ENCODE assay signal across 20 cellular contexts in the genomic region with DNA sequence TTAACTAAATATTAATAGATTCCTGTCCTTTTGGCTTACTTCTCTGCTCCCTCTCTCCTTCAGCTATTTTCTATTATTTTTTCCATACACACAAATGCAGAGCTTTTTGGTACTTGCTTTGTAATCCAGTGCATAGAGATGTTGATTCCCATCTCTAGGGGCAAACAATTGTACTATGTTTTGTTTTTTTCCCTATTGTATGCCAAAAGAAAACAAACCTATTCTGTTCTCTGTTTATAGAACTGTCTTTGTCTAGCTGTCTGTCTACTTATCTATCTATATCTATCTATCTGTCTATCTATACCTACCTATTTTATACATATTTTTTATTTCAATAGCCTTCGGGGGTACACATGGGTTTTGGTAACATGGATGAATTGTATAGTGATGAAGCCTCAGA.
A peak's percentile ranks its signal among the peaks of the same experiment; 100 is the strongest.
DNase-seq lines count a peak whose midpoint lies in the region; ATAC-seq, FAIRE-seq and TF ChIP-seq lines count a peak whose summit lies in the region.
"Had no signal": no experiment of that assay in that cellular context is flagged by ENCODE, and none has a peak within 500 bp of the region (broad histone marks: within the 10 kb centered on the region; RNA-seq: fewer than 3 reads in every experiment).

No MANE protein-coding gene starts in this region.

- WGBS in HepG2 (ENCODE audit: low lambda C conversion rate), result 3% methylated on average over 1 of the region's 1 CpG
- 91% methylated on average over 1 of the region's 1 CpG for WGBS in smooth muscle cell (ENCODE audit: low lambda C conversion rate)

- TF ChIP-seq CTCF in dorsolateral prefrontal cortex (IDR thresholded peaks at IDR 0.05 in 54 of 56, conservative IDR thresholded peaks at IDR 0.05 in 2 of 56; ENCODE audit: low read depth in 1 of 56, partially characterized antibody in 56 of 56), result peak in 1 of 56 donors; percentile 3
- TF ChIP-seq CTCF in HepG2 (CRISPR knock-in tag; IDR thresholded peaks at IDR 0.05), result no peak
- no peak for TF ChIP-seq CTCF in smooth muscle cell (IDR thresholded peaks at IDR 0.05; ENCODE audit: borderline replicate concordance, insufficient read depth, poor library complexity, severe bottlenecking)

- no peaks in the 10 kb centered on the region for H3K27me3 ChIP-seq in dorsolateral prefrontal cortex
- H3K27me3 ChIP-seq in layer of hippocampus (ENCODE audit: control insufficient read depth, insufficient read depth, low read length), result no peaks in the 10 kb centered on the region
- peaks cover 0 to 6% of the 10 kb centered on the region in 2 experiments; a peak in 1 of 5 replicates for H3K27me3 ChIP-seq in HepG2 (ENCODE audit: control insufficient read depth in 1 of 2, insufficient read depth in 2 of 2, low read length in 2 of 2)
- no peaks in the 10 kb centered on the region for H3K27me3 ChIP-seq in smooth muscle cell (ENCODE audit: low read depth)
- H3K27me3 ChIP-seq: BLaER1 had no signal

- no peaks in the 10 kb centered on the region for H3F3A ChIP-seq in smooth muscle cell (ENCODE audit: low read depth)

- H3K4me3 ChIP-seq in dorsolateral prefrontal cortex (peak overlapping the region in 4 of 59 donors; percentile 2 to 25 (median 7)), HepG2 (replicated peaks in 1 of 3; ENCODE audit: insufficient read depth in 1 of 3, low read depth in 2 of 3, low read length in 3 of 3) (no peak overlapping the region), smooth muscle cell (no peak overlapping the region)
- H3K4me3 ChIP-seq: A549, BLaER1, GM23248, HAP-1 had no signal

- intact Hi-C loops in dorsolateral prefrontal cortex (cut with DNase I) (loop anchor here (1.0 to 5.0 kb wide), 4 partner anchors 34 to 122 kb away; partner anchors contain the start of gene LIFR (in 2 of the 2)), HepG2 (cut with micrococcal nuclease; ENCODE audit: unreplicated experiment) (no loop called here)

- H2AFZ ChIP-seq in HepG2 (ENCODE audit: low read length) (no peak overlapping the region), smooth muscle cell (ENCODE audit: low read depth) (no peak overlapping the region)
- H2AFZ ChIP-seq: GM23248 had no signal

- no peaks in the 10 kb centered on the region for H3K79me2 ChIP-seq in HepG2 (ENCODE audit: insufficient read depth, low read length)
- H3K79me2 ChIP-seq in smooth muscle cell (ENCODE audit: low read depth), result no peaks in the 10 kb centered on the region

- TF ChIP-seq EP300 in HepG2 (IDR thresholded peaks at IDR 0.05; ENCODE audit: low read depth in 2 of 2, low read length in 2 of 2) (no peak), HepG2 (CRISPR knock-in tag; IDR thresholded peaks at IDR 0.05; ENCODE audit: borderline replicate concordance) (no peak)

- H3K27ac ChIP-seq in dorsolateral prefrontal cortex (peak overlapping the region; percentile 12 to 99 (median 94)), layer of hippocampus (ENCODE audit: low read depth, low read length) (peak overlapping the region; percentile 96), HepG2 (ENCODE audit: extremely low read length, insufficient read depth, low read length) (no peak overlapping the region), smooth muscle cell (ENCODE audit: low read depth) (no peak overlapping the region)
- H3K27ac ChIP-seq: 22Rv1, A549, BLaER1, GM23248, HL-60 had no signal

- no peak for ATAC-seq in HepG2
- ATAC-seq in HG03159 (IDR thresholded peaks at IDR 0.05; ENCODE audit: unreplicated experiment), result no peak
- no peak for ATAC-seq in HG02870 (IDR thresholded peaks at IDR 0.05; ENCODE audit: unreplicated experiment)
- ATAC-seq: A549; CD8-positive, alpha-beta T cell had no signal

- H3K9me3 ChIP-seq in HepG2 (ENCODE audit: low read length) (no peaks in the 10 kb centered on the region), smooth muscle cell (replicated peaks; ENCODE audit: low read depth) (no peaks in the 10 kb centered on the region)
- H3K9me3 ChIP-seq: A549, HAP-1 had no signal

- no peak overlapping the region for H3K9ac ChIP-seq in HepG2 (ENCODE audit: insufficient read depth, low read depth, low read length)
- H3K9ac ChIP-seq in smooth muscle cell (ENCODE audit: low read depth), result no peak overlapping the region
- H3K9ac ChIP-seq: BLaER1, GM23248 had no signal

- BruUV-seq in HepG2 (replicated peaks; lab: Mats Ljungman, UMichigan), result no TSS peak

- CTCF ChIA-PET in HepG2 (lab: Yijun Ruan, JAX; ENCODE audit: low intra/inter-chr PET ratio, low total read pairs), result no interaction called here

- no peak for FAIRE-seq in HepG2 (lab: Jason Lieb, UNC)
- FAIRE-seq: A549, D721Med, G401.6, GM12891 had no signal

- in situ Hi-C loops in HepG2 (cut with HindIII; ENCODE audit: extremely low pct_ligation_motif_present, low pct_unique_long_range_greater_than_20kb), result no loop called here

- DNase-seq in Ammon's horn (ENCODE audit: low spot score), result peak; percentile 38
- no peak for DNase-seq in dorsolateral prefrontal cortex
- peak; percentile 62 for DNase-seq in putamen (ENCODE audit: low spot score)
- DNase-seq in HepG2 (ENCODE audit: low spot score), result no peak
- DNase-seq in smooth muscle cell (lab: John Stamatoyannopoulos, UW; ENCODE audit: unreplicated experiment), result no peak
- DNase-seq: AML-193; CD8-positive, alpha-beta T cell; GM23248; IMR-90 had no signal

- POLR2A ChIA-PET in HepG2 (lab: Yijun Ruan, JAX), result no interaction called here

- H3K36me3 ChIP-seq in HepG2 (replicated peaks in 1 of 2; ENCODE audit: control insufficient read depth in 1 of 2, insufficient read depth in 2 of 2, low read length in 2 of 2) (no peaks in the 10 kb centered on the region), smooth muscle cell (ENCODE audit: low read depth) (no peaks in the 10 kb centered on the region)
- H3K36me3 ChIP-seq: BLaER1, HAP-1 had no signal

- no peaks in the 10 kb centered on the region for H3K4me1 ChIP-seq in HepG2 (ENCODE audit: insufficient read depth, low read length)
- peaks cover 4% of the 10 kb centered on the region for H3K4me1 ChIP-seq in smooth muscle cell (ENCODE audit: low read depth)
- H3K4me1 ChIP-seq: BLaER1, HAP-1 had no signal

- TF ChIP-seq RAD21 in HepG2 (CRISPR knock-in tag; IDR thresholded peaks at IDR 0.05), result no peak

- no peaks in the 10 kb centered on the region for H4K20me1 ChIP-seq in HepG2 (ENCODE audit: insufficient read depth, low read length)
- no peaks in the 10 kb centered on the region for H4K20me1 ChIP-seq in smooth muscle cell (ENCODE audit: low read depth)
- H4K20me1 ChIP-seq: BLaER1 had no signal

- TF ChIP-seq POLR2A in HepG2 (IDR thresholded peaks at IDR 0.05; ENCODE audit: insufficient read depth in 1 of 2, low read depth in 2 of 2, low read length in 2 of 2), result no peak

- H3K4me2 ChIP-seq in HepG2 (ENCODE audit: low read depth, low read length), result no peak overlapping the region
- no peak overlapping the region for H3K4me2 ChIP-seq in smooth muscle cell
- H3K4me2 ChIP-seq: A549, BLaER1 had no signal

TF ChIP-seq in HepG2, 621 proteins besides CTCF, POLR2A, EP300 and RAD21 (continues in another document):
- no peak for TF ChIP-seq LRRFIP1 (CRISPR knock-in tag; conservative IDR thresholded peaks at IDR 0.05)
- TF ChIP-seq GATAD2A (CRISPR knock-in tag; IDR thresholded peaks at IDR 0.05), result no peak
- no peak for TF ChIP-seq ZNF232 (CRISPR knock-in tag; IDR thresholded peaks at IDR 0.05; ENCODE audit: borderline replicate concordance)
- no peak for TF ChIP-seq ZNF337 (CRISPR knock-in tag; IDR thresholded peaks at IDR 0.05; ENCODE audit: borderline replicate concordance, low read depth)
- TF ChIP-seq NR2C2 (CRISPR knock-in tag; IDR thresholded peaks at IDR 0.05; ENCODE audit: borderline replicate concordance), result no peak
- TF ChIP-seq RXRB (CRISPR knock-in tag; IDR thresholded peaks at IDR 0.05; ENCODE audit: borderline replicate concordance), result no peak
- TF ChIP-seq ZMYM3 (CRISPR knock-in tag; IDR thresholded peaks at IDR 0.05), result no peak
- no peak for TF ChIP-seq TFE3 (CRISPR knock-in tag; IDR thresholded peaks at IDR 0.05)
- TF ChIP-seq ZNF720 (CRISPR knock-in tag; IDR thresholded peaks at IDR 0.05), result no peak
- TF ChIP-seq JARID2 (CRISPR knock-in tag; IDR thresholded peaks at IDR 0.05; ENCODE audit: insufficient replicate concordance), result no peak
- no peak for TF ChIP-seq DMAP1 (CRISPR knock-in tag; IDR thresholded peaks at IDR 0.05)
- TF ChIP-seq JUN (CRISPR knock-in tag; IDR thresholded peaks at IDR 0.05), result no peak

Comparison
In these comparisons a context has a peak if more than half of its experiments do, and no peak if none do; other contexts are left out.
1. DNase-seq: peak in Ammon's horn (single experiment) and putamen (single experiment); none in dorsolateral prefrontal cortex (0 of 10), HepG2 (single experiment) and smooth muscle cell (single experiment).
2. H3K27ac ChIP-seq: peak in dorsolateral prefrontal cortex (59 of 59) and layer of hippocampus (single experiment); none in HepG2 (single experiment) and smooth muscle cell (single experiment).